ENCODE assay signal across 12 cellular contexts in the genomic region with DNA sequence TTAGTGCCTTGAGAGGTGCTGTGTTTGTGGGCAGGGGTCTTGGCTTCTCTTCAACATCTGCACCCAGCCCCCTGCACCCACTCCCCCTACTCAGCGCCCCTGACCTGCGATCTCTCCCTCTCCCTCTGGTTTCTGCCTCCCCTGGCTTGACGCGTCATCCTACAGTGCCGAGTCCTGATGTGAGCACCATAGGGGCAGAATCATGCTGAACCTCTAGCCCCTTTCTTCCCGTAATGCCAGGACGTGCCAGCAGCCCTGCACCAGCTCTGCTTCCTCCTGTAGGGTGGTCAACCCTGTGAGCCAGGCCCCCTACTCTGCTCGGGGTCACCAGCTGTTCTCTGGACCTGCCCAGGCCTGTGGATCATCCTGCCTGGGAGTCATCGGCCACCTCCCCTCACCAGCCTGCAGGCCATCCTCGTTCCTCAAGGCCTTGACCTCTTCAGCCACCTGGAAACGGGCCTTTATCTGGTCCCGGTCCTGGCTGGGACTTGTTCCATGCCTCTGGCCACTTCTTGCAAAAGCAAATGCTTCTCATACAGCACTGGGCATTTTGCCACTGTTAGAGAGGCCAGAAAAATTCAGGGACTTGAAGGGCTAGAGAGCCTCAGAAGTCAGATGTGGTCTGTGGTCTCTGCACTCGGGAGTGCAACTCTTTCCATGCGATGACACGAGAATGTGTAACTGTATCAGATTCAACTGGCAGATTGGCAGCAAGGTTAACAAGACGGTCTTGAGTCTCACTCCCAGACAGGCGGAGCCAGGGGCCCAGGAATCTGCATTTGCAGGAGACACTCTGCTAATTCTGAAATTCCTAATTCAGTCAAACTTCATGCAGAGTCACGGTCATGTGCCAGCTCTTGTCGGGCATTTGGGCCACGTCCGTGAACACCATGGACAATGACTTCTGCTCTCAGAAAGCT. TPM values are rescaled to one million over a fixed set of nuclear protein-coding genes. Genes with fewer than 3 reads are reported as not detected.
A peak's percentile ranks its signal among the peaks of the same experiment; 100 is the strongest.
DNase-seq lines count a peak whose midpoint lies in the region; ATAC-seq and TF ChIP-seq lines count a peak whose summit lies in the region.
"Had no signal": no experiment of that assay in that cellular context is flagged by ENCODE, and none has a peak within 500 bp of the region (broad histone marks: within the 10 kb centered on the region; RNA-seq: fewer than 3 reads in every experiment).

No MANE protein-coding gene starts in this region.

- H2AFZ ChIP-seq in Karpas-422 (ENCODE audit: low read length), result no peak overlapping the region
- H2AFZ ChIP-seq: parathyroid adenoma had no signal

- H3K9me2 ChIP-seq in Karpas-422 (replicated peaks; ENCODE audit: insufficient read depth, low read length), result no peaks in the 10 kb centered on the region

- no peaks in the 10 kb centered on the region for H3K79me2 ChIP-seq in Karpas-422 (ENCODE audit: low read length)
- H3K79me2 ChIP-seq: parathyroid adenoma had no signal

- H3K4me2 ChIP-seq in Karpas-422 (ENCODE audit: low read depth, low read length, poor library complexity, severe bottlenecking), result no peak overlapping the region

- intact Hi-C loops in left lung (cut with DNase I), result no loop called here

- H3K4me1 ChIP-seq in left lung (peaks cover 5 to 7% of the 10 kb centered on the region in 2 donors), subcutaneous abdominal adipose tissue (ENCODE audit: control insufficient read depth in 5 of 5, insufficient read depth in 5 of 5, low read length in 5 of 5) (peaks cover 7 to 51% (median 46%) of the 10 kb centered on the region in 5 donors), Karpas-422 (ENCODE audit: low read length) (no peaks in the 10 kb centered on the region)
- H3K4me1 ChIP-seq: parathyroid adenoma had no signal

- H3K4me3 ChIP-seq in left lung, result no peak overlapping the region
- H3K4me3 ChIP-seq in subcutaneous abdominal adipose tissue (ENCODE audit: low read depth in 1 of 5, low read length in 5 of 5), result peak overlapping the region in 1 of 5 donors; percentile 16
- no peak overlapping the region for H3K4me3 ChIP-seq in Karpas-422 (ENCODE audit: low read length)

- ATAC-seq in left lung, result peak; percentile 81

- H3K9ac ChIP-seq in subcutaneous abdominal adipose tissue (ENCODE audit: low read length in 5 of 5), result peak overlapping the region in 1 of 5 donors; percentile 5
- no peak overlapping the region for H3K9ac ChIP-seq in Karpas-422 (ENCODE audit: low read length)
- H3K9ac ChIP-seq: parathyroid adenoma had no signal

- no peak for TF ChIP-seq CTCF in left lung (IDR thresholded peaks at IDR 0.05)

- H3K9me3 ChIP-seq in left lung (no peaks in the 10 kb centered on the region), subcutaneous abdominal adipose tissue (ENCODE audit: control insufficient read depth in 5 of 5, low read length in 5 of 5) (no peaks in the 10 kb centered on the region), Karpas-422 (ENCODE audit: low read length) (no peaks in the 10 kb centered on the region)

- H3K36me3 ChIP-seq in left lung (no peaks in the 10 kb centered on the region), subcutaneous abdominal adipose tissue (ENCODE audit: control insufficient read depth in 5 of 5, insufficient read depth in 5 of 5, low read length in 5 of 5) (no peaks in the 10 kb centered on the region), Karpas-422 (ENCODE audit: insufficient read depth, low read length) (no peaks in the 10 kb centered on the region)

- peak; percentile 57 for DNase-seq in M059J (ENCODE audit: low read depth)
- DNase-seq in dedifferentiated amniotic fluid mesenchymal stem cell (ENCODE audit: extremely low spot score), result peak; percentile 44
- peak in 1 of 2 donors; percentile 64 for DNase-seq in left lung
- DNase-seq in Karpas-422, result no peak
- DNase-seq in NCI-H2107 treated with DMSO at 0.1 percent for 48 hours (lab: John Stamatoyannopoulos, UW; ENCODE audit: unreplicated experiment), result no peak
- no peak for DNase-seq in OCI-M2 (lab: John Stamatoyannopoulos, UW; ENCODE audit: unreplicated experiment)
- DNase-seq: activated naive CD4-positive, alpha-beta T cell; MV-4-11; stimulated activated CD4-positive, alpha-beta T cell treated with anti-CD3 and anti-CD28 coated beads, Interleukin-4, amount 100 ng/mL, for 4 hours had no signal

- H3K27ac ChIP-seq in left lung, result no peak overlapping the region
- peak overlapping the region; percentile 80 for H3K27ac ChIP-seq in subcutaneous abdominal adipose tissue (ENCODE audit: low read depth, low read length)
- H3K27ac ChIP-seq in Karpas-422 (ENCODE audit: low read length), result no peak overlapping the region
- H3K27ac ChIP-seq: parathyroid adenoma had no signal

- H3K27me3 ChIP-seq in left lung (no peaks in the 10 kb centered on the region), subcutaneous abdominal adipose tissue (ENCODE audit: control insufficient read depth in 5 of 5, insufficient read depth in 4 of 5, low read length in 5 of 5) (no peaks in the 10 kb centered on the region), Karpas-422 (ENCODE audit: low read length) (no peaks in the 10 kb centered on the region)

- no peaks in the 10 kb centered on the region for H4K20me1 ChIP-seq in Karpas-422 (ENCODE audit: insufficient read depth, low read depth, low read length)

RNA-seq across cellular contexts. Expression of a gene that starts 16.7 kb away (rescaled TPM):
- total RNA-seq in M059J (2014; rRNA removed; shearing (Covaris generic)), result 0.10 TPM in 1 of 2 replicates, not detected in the other
- total RNA-seq in left lung, result 10 to 100 TPM; 12.8 to 14.8 TPM
- not detected in 2 replicates for total RNA-seq in Karpas-422 (2014; rRNA removed; shearing (Covaris generic); ENCODE audit: low replicate concordance)

RNA-seq across cellular contexts. Expression of a gene that starts 20.8 kb away (rescaled TPM):
- not detected in 2 replicates for total RNA-seq in M059J (2014; rRNA removed; shearing (Covaris generic))
- total RNA-seq in left lung, result 1 to 10 TPM in 1 of 2 donors, not detected in 1; 8.2 TPM
- not detected in 2 replicates for total RNA-seq in Karpas-422 (2014; rRNA removed; shearing (Covaris generic); ENCODE audit: low replicate concordance)
- total RNA-seq: glomerular endothelial cell had no signal

Comparison
In these comparisons a context has a peak if more than half of its experiments do, and no peak if none do; other contexts are left out.
1. DNase-seq: peak in M059J (single experiment) and dedifferentiated amniotic fluid mesenchymal stem cell (single experiment); none in Karpas-422 (single experiment), NCI-H2107 treated with DMSO at 0.1 percent for 48 hours (single experiment) and OCI-M2 (single experiment).
2. RNA of a gene that starts 16.7 kb away (total RNA-seq): 12.8 to 14.8 TPM in left lung; 0.10 TPM in M059J and not detected in Karpas-422; every median in the first group is over 10 times any median in the second.